ENCODE assay signal across 1 cellular context in genomic region chr1:154418062-154418897, GRCh38.
TF ChIP-seq lines count a peak whose summit lies in the region.

No MANE protein-coding gene starts in this region.

TF ChIP-seq in HepG2, 621 proteins besides CTCF, POLR2A, EP300 and RAD21 (continued from another document and continues in another):
- TF ChIP-seq SAP130 (CRISPR knock-in tag; IDR thresholded peaks at IDR 0.05; ENCODE audit: low read depth) (peak; percentile 96), TRIM22 (IDR thresholded peaks at IDR 0.05) (no peak), SRSF9 (IDR thresholded peaks at IDR 0.05; ENCODE audit: borderline replicate concordance, insufficient read depth, low read depth, low read length, poor library complexity, severe bottlenecking) (no peak), HMGXB3 (CRISPR knock-in tag; IDR thresholded peaks at IDR 0.05; ENCODE audit: borderline replicate concordance) (peak; percentile 79; the same call in 1 of the 2 replicates), ZNF639 (CRISPR knock-in tag; conservative IDR thresholded peaks at IDR 0.05) (peak; percentile 20; the same call in 1 of the 2 replicates), HDAC1 (CRISPR knock-in tag; IDR thresholded peaks at IDR 0.05) (peak; percentile 96), ZNF382 (CRISPR knock-in tag; IDR thresholded peaks at IDR 0.05; ENCODE audit: borderline replicate concordance) (no peak), IRF2 (CRISPR knock-in tag; IDR thresholded peaks at IDR 0.05) (peak; percentile 87), GFI1 (CRISPR knock-in tag; IDR thresholded peaks at IDR 0.05; ENCODE audit: borderline replicate concordance) (peak; percentile 50; the same call in 1 of the 2 replicates), HNF1B (CRISPR knock-in tag; IDR thresholded peaks at IDR 0.05) (peak; percentile 97), PLSCR1 (CRISPR knock-in tag; IDR thresholded peaks at IDR 0.05; ENCODE audit: borderline replicate concordance) (no peak), ZFP82 (CRISPR knock-in tag; IDR thresholded peaks at IDR 0.05; ENCODE audit: borderline replicate concordance) (no peak), SP140L (CRISPR knock-in tag; IDR thresholded peaks at IDR 0.05; ENCODE audit: borderline replicate concordance) (no peak), ZNF513 (CRISPR knock-in tag; conservative IDR thresholded peaks at IDR 0.05) (no peak), ATF4 (CRISPR knock-in tag; IDR thresholded peaks at IDR 0.05) (peak in 1 of 2 experiments; percentile 74; a peak in 2 of 4 replicates), PAX8 (CRISPR knock-in tag; IDR thresholded peaks at IDR 0.05; ENCODE audit: borderline replicate concordance) (no peak), ATRX (CRISPR knock-in tag; IDR thresholded peaks at IDR 0.05; ENCODE audit: borderline replicate concordance) (no peak), TGIF2 (CRISPR knock-in tag; IDR thresholded peaks at IDR 0.05) (peak; percentile 76), TCF7L2 (IDR thresholded peaks at IDR 0.05; ENCODE audit: low read depth, low read length) (no peak), IRX3 (CRISPR knock-in tag; IDR thresholded peaks at IDR 0.05; ENCODE audit: borderline replicate concordance, low read depth) (0 out of 2 replicates have a peak, but pooled peaks have one; percentile 27), ZNF225 (CRISPR knock-in tag; IDR thresholded peaks at IDR 0.05) (no peak), IKZF4 (CRISPR knock-in tag; IDR thresholded peaks at IDR 0.05; ENCODE audit: borderline replicate concordance, low read depth, not compliant biosample characterization) (no peak), BRF2 (CRISPR knock-in tag; IDR thresholded peaks at IDR 0.05) (0 out of 2 replicates have a peak, but pooled peaks have one; percentile 43), PAWR (CRISPR knock-in tag; IDR thresholded peaks at IDR 0.05; ENCODE audit: borderline replicate concordance) (no peak), ZUFSP (CRISPR knock-in tag; IDR thresholded peaks at IDR 0.05; ENCODE audit: borderline replicate concordance) (no peak), ZKSCAN8 (CRISPR knock-in tag; IDR thresholded peaks at IDR 0.05; ENCODE audit: borderline replicate concordance) (peak; percentile 95), ZKSCAN5 (CRISPR knock-in tag; IDR thresholded peaks at IDR 0.05) (no peak; the same call in 1 of the 2 replicates), GATAD1 (CRISPR knock-in tag; IDR thresholded peaks at IDR 0.05) (peak; percentile 76), HOXA3 (CRISPR knock-in tag; IDR thresholded peaks at IDR 0.05) (peak; percentile 76; the same call in 1 of the 2 replicates), ZNF724P (CRISPR knock-in tag; IDR thresholded peaks at IDR 0.05; ENCODE audit: borderline replicate concordance) (no peak), SRSF4 (IDR thresholded peaks at IDR 0.05; ENCODE audit: low read depth, low read length, poor library complexity, severe bottlenecking) (no peak), ZNF3 (CRISPR knock-in tag; IDR thresholded peaks at IDR 0.05) (no peak), ZNF749 (CRISPR knock-in tag; IDR thresholded peaks at IDR 0.05; ENCODE audit: borderline replicate concordance) (peak; percentile 84; the same call in 1 of the 2 replicates), ZNF776 (CRISPR knock-in tag; IDR thresholded peaks at IDR 0.05) (no peak)
- TF ChIP-seq, protein P1, sequence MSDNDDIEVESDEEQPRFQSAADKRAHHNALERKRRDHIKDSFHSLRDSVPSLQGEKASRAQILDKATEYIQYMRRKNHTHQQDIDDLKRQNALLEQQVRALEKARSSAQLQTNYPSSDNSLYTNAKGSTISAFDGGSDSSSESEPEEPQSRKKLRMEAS (IDR thresholded peaks at IDR 0.05), result peak; percentile 92
- TF ChIP-seq, protein P2, sequence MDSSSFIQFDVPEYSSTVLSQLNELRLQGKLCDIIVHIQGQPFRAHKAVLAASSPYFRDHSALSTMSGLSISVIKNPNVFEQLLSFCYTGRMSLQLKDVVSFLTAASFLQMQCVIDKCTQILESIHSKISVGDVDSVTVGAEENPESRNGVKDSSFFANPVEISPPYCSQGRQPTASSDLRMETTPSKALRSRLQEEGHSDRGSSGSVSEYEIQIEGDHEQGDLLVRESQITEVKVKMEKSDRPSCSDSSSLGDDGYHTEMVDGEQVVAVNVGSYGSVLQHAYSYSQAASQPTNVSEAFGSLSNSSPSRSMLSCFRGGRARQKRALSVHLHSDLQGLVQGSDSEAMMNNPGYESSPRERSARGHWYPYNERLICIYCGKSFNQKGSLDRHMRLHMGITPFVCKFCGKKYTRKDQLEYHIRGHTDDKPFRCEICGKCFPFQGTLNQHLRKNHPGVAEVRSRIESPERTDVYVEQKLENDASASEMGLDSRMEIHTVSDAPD (CRISPR knock-in tag; IDR thresholded peaks at IDR 0.05), result peak; percentile 84; the same call in 1 of the 2 replicates
- TF ChIP-seq, protein P3, sequence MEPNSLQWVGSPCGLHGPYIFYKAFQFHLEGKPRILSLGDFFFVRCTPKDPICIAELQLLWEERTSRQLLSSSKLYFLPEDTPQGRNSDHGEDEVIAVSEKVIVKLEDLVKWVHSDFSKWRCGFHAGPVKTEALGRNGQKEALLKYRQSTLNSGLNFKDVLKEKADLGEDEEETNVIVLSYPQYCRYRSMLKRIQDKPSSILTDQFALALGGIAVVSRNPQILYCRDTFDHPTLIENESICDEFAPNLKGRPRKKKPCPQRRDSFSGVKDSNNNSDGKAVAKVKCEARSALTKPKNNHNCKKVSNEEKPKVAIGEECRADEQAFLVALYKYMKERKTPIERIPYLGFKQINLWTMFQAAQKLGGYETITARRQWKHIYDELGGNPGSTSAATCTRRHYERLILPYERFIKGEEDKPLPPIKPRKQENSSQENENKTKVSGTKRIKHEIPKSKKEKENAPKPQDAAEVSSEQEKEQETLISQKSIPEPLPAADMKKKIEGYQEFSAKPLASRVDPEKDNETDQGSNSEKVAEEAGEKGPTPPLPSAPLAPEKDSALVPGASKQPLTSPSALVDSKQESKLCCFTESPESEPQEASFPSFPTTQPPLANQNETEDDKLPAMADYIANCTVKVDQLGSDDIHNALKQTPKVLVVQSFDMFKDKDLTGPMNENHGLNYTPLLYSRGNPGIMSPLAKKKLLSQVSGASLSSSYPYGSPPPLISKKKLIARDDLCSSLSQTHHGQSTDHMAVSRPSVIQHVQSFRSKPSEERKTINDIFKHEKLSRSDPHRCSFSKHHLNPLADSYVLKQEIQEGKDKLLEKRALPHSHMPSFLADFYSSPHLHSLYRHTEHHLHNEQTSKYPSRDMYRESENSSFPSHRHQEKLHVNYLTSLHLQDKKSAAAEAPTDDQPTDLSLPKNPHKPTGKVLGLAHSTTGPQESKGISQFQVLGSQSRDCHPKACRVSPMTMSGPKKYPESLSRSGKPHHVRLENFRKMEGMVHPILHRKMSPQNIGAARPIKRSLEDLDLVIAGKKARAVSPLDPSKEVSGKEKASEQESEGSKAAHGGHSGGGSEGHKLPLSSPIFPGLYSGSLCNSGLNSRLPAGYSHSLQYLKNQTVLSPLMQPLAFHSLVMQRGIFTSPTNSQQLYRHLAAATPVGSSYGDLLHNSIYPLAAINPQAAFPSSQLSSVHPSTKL (CRISPR knock-in tag; IDR thresholded peaks at IDR 0.05), result peak; percentile 98
